1 cellular context compared by ENCODE assay signal in the genomic region with DNA sequence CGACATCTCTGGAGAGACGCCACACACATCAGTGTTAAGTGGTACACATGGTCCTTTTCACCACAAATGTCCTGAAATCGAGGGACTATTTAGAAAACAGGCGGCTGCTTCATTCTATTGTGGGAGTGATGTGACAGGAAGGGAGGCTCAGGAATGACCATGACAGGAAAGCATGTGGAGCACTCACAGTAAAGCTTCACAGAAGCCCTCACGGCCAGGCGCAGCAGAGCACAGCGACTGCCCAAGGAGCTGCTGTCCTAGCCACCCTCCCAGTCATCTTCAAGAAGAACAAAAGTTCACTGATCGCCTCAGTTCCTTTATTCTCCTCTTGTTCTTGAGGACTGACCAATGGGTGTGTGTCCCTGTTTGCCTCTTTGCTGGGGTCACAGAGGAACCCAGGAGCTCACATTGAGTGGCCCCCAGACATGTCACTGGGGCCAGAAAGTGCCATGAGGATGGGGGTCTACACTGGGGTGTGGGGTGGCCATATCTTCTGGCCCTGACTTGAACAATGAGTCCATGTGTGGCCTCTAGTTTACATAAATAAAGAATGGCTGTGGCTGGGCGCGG.
TF ChIP-seq lines count a peak whose summit lies in the region.

No MANE protein-coding gene starts in this region.

TF ChIP-seq in IMR-90, 13 proteins besides CTCF, POLR2A, EP300 and RAD21:
- TF ChIP-seq RFX5 (IDR thresholded peaks at IDR 0.05; ENCODE audit: low read depth, low read length) (no peak), MXI1 (IDR thresholded peaks at IDR 0.05; ENCODE audit: borderline replicate concordance, low read depth, low read length) (peak; percentile 59; the same call in 1 of the 2 replicates), FOS (IDR thresholded peaks at IDR 0.05; ENCODE audit: low read depth, low read length) (no peak), BHLHE40 (IDR thresholded peaks at IDR 0.05; ENCODE audit: low read depth, low read length) (no peak)
